ENCODE assay signal across 8 cellular contexts in the genomic region with DNA sequence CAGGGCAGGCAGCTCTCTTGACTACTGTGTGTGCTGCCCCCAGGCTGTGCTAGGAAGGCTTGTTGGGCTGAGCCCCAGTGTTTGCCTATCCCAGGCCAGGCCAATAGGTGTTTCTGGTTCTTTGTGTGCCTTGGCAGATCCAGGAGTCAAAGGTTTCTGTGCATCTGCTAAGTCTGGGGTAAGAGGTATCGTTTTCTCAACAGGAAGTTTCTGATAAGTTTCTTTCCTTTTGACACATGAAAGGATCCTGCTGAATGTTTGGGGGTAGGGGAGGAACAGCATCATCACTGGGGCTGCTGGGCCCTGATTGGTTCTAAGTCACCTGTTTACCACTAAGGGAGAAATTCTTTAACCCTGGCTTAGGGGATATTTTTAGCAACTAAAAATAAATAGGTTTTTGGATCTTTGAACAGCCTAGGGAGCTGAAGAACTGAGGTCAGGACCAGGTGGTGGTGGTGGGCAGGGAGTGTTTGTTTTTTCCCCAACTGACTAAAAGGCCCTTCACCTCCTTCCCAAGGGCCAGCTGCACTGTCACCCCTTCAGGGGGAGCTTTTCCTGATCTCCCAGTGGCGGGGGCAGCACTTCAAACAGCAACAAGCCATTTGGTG.
DNase-seq lines count a peak whose midpoint lies in the region; ATAC-seq lines count a peak whose summit lies in the region.

No MANE protein-coding gene starts in this region.

- intact Hi-C loops in head of caudate nucleus (cut with DNase I) = no loop called here

- DNase-seq in activated CD4-positive, CD25-positive, alpha-beta regulatory T cell treated with anti-CD3 and anti-CD28 coated beads, Interleukin-2, amount 50 U/mL, for 72 hours = peak; percentile 38
- DNase-seq in left kidney (ENCODE audit: low read depth, low spot score) (peak; percentile 25), DMS114 treated with DMSO at 0.1 percent for 48 hours (lab: John Stamatoyannopoulos, UW; ENCODE audit: unreplicated experiment) (no peak), NCI-H1105 treated with DMSO at 0.1 percent for 48 hours (lab: John Stamatoyannopoulos, UW) (no peak), head of caudate nucleus (no peak)

- ATAC-seq in GM18868 (IDR thresholded peaks at IDR 0.05; ENCODE audit: unreplicated experiment) (peak; percentile 80), HG02759 (IDR thresholded peaks at IDR 0.05; ENCODE audit: unreplicated experiment) (peak; percentile 71), HG03039 (IDR thresholded peaks at IDR 0.05; ENCODE audit: unreplicated experiment) (no peak)

Comparison
In these comparisons a context has a peak if more than half of its experiments do, and no peak if none do; other contexts are left out.
1. DNase-seq: peak in activated CD4-positive, CD25-positive, alpha-beta regulatory T cell treated with anti-CD3 and anti-CD28 coated beads, Interleukin-2, amount 50 U/mL, for 72 hours (single experiment) and left kidney (single experiment); none in DMS114 treated with DMSO at 0.1 percent for 48 hours (single experiment), NCI-H1105 treated with DMSO at 0.1 percent for 48 hours (single experiment) and head of caudate nucleus (0 of 42).